ENCODE assay signal across 35 cellular contexts in the genomic region with DNA sequence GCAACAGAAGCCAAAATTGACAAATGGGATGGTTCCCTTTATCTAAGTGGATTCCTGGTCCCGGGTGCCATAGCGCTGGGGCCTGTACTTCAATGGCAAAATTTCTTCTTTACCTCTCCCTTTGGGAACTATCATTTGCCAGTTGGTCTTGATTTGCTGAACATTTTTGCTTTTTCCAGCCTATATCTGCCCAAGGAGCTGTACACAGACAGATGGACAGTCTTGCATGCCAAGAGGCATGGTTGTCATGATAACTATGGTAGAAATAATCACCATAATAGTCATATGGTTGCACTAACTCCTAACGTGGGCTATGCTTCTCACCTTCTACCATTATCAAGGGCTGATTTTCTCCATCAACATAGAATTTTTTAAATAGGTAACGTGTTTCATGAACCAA.
"Had no signal": no experiment of that assay in that cellular context is flagged by ENCODE, and none has a peak within 500 bp of the region (broad histone marks: within the 10 kb centered on the region; RNA-seq: fewer than 3 reads in every experiment).

No MANE protein-coding gene starts in this region.

- H3K36me3 ChIP-seq: MG63 had no signal

- H3K4me3 ChIP-seq: MG63 had no signal

- H3K27me3 ChIP-seq: MG63 had no signal

- DNase-seq: Karpas-422, Kasumi-1, MG63, MM.1S, MV-4-11, NCI-H1048, NCI-H1092, NCI-H1092 treated with DMSO at 0.1 percent for 48 hours, NCI-H1105, NCI-H1105 treated with DMSO at 0.1 percent for 48 hours, NCI-H1417, NCI-H1417 treated with DMSO at 0.1 percent for 48 hours, NCI-H1436, NCI-H1436 treated with DMSO at 0.1 percent for 48 hours, NCI-H146, NCI-H1694, NCI-H1694 treated with DMSO at 0.1 percent for 48 hours, NCI-H187, NCI-H187 treated with DMSO at 0.1 percent for 48 hours, NCI-H1930, NCI-H2029, NCI-H2029 treated with DMSO at 0.1 percent for 48 hours, NCI-H2081, NCI-H2081 treated with DMSO at 0.1 percent for 48 hours, NCI-H2107, NCI-H2171, NCI-H2171 treated with DMSO at 0.1 percent for 48 hours, NCI-H2227 treated with DMSO at 0.1 percent for 48 hours, NCI-H226, NCI-H345, NCI-H446, NCI-H446 treated with DMSO at 0.1 percent for 48 hours, NCI-H510A, NCI-H510A treated with DMSO at 0.1 percent for 48 hours, NCI-H524 had no signal

- H3K9me3 ChIP-seq: MG63 had no signal
